18 cellular contexts compared by ENCODE assay signal in genomic region chr14:80215081-80215480, GRCh38. TPM values are rescaled to one million over a fixed set of nuclear protein-coding genes. Genes with fewer than 3 reads are reported as not detected.
"Had no signal": no experiment of that assay in that cellular context is flagged by ENCODE, and none has a peak within 500 bp of the region (broad histone marks: within the 10 kb centered on the region; RNA-seq: fewer than 3 reads in every experiment).

No MANE protein-coding gene starts in this region.

- H3K9me3 ChIP-seq: esophagus muscularis mucosa, ovary, sigmoid colon had no signal

- ATAC-seq: activated CD8-positive, alpha-beta T cell treated with anti-CD3 and anti-CD28 coated beads for 36 hours; stimulated activated memory B cell treated with anti-CD40 and anti-IgM and Interleukin-4, amounts not matched to agents 10 μg/mL and 1 μg/mL and 100 μg/mL, for 72 hours had no signal

- H3K4me1 ChIP-seq: foreskin keratinocyte had no signal

- H3K27me3 ChIP-seq: neural progenitor cell, ovary had no signal

- DNase-seq: activated CD4-positive, alpha-beta T cell treated with anti-CD3 and anti-CD28 coated beads for 48 hours; activated CD8-positive, alpha-beta T cell treated with anti-CD3 and anti-CD28 coated beads for 36 hours; activated gamma-delta T cell; activated T-cell treated with anti-CD3 and anti-CD28 coated beads, Interleukin-2, amount 50 U/mL, for 48 hours; cortex of kidney; effector CD4-positive, alpha-beta T cell; glutamatergic neuron; immature natural killer cell; midbrain; ovary; sigmoid colon; stimulated activated CD4-positive, alpha-beta T cell treated with anti-CD3 and anti-CD28 coated beads, Interleukin-12 subunit alpha, Interleukin-12 subunit beta, amount 100 ng/mL, for 4 hours; T-helper 2 cell had no signal

- H2AFZ ChIP-seq: neural progenitor cell had no signal

- H3K27ac ChIP-seq: foreskin keratinocyte, ovary had no signal

- H3K36me3 ChIP-seq: esophagus muscularis mucosa, neural progenitor cell, ovary, sigmoid colon had no signal

- H3K4me3 ChIP-seq: esophagus muscularis mucosa, lung, neural progenitor cell, ovary, sigmoid colon had no signal

- H3K9ac ChIP-seq: neural progenitor cell had no signal

RNA-seq across cellular contexts. Expression of gene DIO2, which starts 3.8 kb away (rescaled TPM):
- total RNA-seq: activated CD8-positive, alpha-beta T cell treated with anti-CD3 and anti-CD28 coated beads for 36 hours had no signal
- polyA plus RNA-seq: immature natural killer cell had no signal
